20 cellular contexts compared by ENCODE assay signal in the genomic region with DNA sequence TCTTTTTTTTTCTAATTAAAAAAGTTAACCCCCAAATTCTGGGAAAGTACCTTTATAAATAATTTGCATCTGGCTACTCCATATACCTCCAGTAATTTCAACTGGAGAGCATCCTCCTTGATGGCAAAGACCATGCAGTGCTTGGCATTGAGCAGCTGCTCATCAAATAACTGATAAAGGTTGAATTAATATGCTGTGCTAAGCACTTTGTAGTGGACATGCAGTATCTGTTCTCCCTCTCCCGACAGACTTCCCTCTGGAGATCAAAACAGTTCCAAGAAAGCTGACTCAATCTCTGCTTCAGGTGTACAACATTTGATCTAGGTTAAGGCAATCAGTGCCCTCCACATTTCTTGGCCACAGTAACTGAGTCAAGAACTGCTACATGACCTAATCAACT.
"Had no signal": no experiment of that assay in that cellular context is flagged by ENCODE, and none has a peak within 500 bp of the region (broad histone marks: within the 10 kb centered on the region; RNA-seq: fewer than 3 reads in every experiment).

No MANE protein-coding gene starts in this region.

- H3K4me3 ChIP-seq: gastroesophageal sphincter, lung, spleen, tibial artery, upper lobe of left lung, uterus had no signal

- H3K27ac Mint-ChIP-seq: naive thymus-derived CD4-positive, alpha-beta T cell; stimulated activated memory B cell treated with anti-CD40 and anti-IgM and Interleukin-4, amounts not matched to agents 10 μg/mL and 1 μg/mL and 100 μg/mL, for 72 hours; stimulated activated naive CD8-positive, alpha-beta T cell treated with anti-CD3 and anti-CD28 coated beads, Interleukin-15, Interleukin-2, amounts not matched to agents 100 ng/mL and 50 ng/mL, for 24 hours had no signal

- ATAC-seq: esophagus mucosa; gastroesophageal sphincter; left colon; left ventricle myocardium superior; naive thymus-derived CD4-positive, alpha-beta T cell; right cardiac atrium; stimulated activated memory B cell treated with anti-CD40 and anti-IgM and Interleukin-4, amounts not matched to agents 10 μg/mL and 1 μg/mL and 100 μg/mL, for 72 hours had no signal

- H3K4me3 Mint-ChIP-seq: naive thymus-derived CD4-positive, alpha-beta T cell; stimulated activated memory B cell treated with anti-CD40 and anti-IgM and Interleukin-4, amounts not matched to agents 10 μg/mL and 1 μg/mL and 100 μg/mL, for 72 hours; stimulated activated naive CD8-positive, alpha-beta T cell treated with anti-CD3 and anti-CD28 coated beads, Interleukin-15, Interleukin-2, amounts not matched to agents 100 ng/mL and 50 ng/mL, for 24 hours had no signal

- H3K36me3 ChIP-seq: uterus had no signal

- H3K36me3 Mint-ChIP-seq: stimulated activated memory B cell treated with anti-CD40 and anti-IgM and Interleukin-4, amounts not matched to agents 10 μg/mL and 1 μg/mL and 100 μg/mL, for 72 hours had no signal

- H3K9me3 ChIP-seq: gastroesophageal sphincter, spleen, tibial artery, upper lobe of left lung, uterus had no signal

- H3K27me3 ChIP-seq: dorsolateral prefrontal cortex, gastroesophageal sphincter, spleen, tibial artery, upper lobe of left lung, uterus had no signal

- H3K27me3 Mint-ChIP-seq: stimulated activated memory B cell treated with anti-CD40 and anti-IgM and Interleukin-4, amounts not matched to agents 10 μg/mL and 1 μg/mL and 100 μg/mL, for 72 hours; stimulated activated naive CD8-positive, alpha-beta T cell treated with anti-CD3 and anti-CD28 coated beads, Interleukin-15, Interleukin-2, amounts not matched to agents 100 ng/mL and 50 ng/mL, for 24 hours had no signal

- DNase-seq: cortex of kidney; dorsolateral prefrontal cortex; effector memory CD4-positive, alpha-beta T cell; left colon; left ventricle myocardium superior; naive thymus-derived CD4-positive, alpha-beta T cell; posterior cingulate gyrus; right cardiac atrium; spleen; stimulated activated CD4-positive, alpha-beta T cell treated with anti-CD3 and anti-CD28 coated beads, Interleukin-15, amount 100 ng/mL, for 24 hours; stimulated activated CD4-positive, alpha-beta T cell treated with anti-CD3 and anti-CD28 coated beads, Interleukin-1b, Interleukin-23, amount 100 ng/mL, for 48 hours; stimulated activated CD4-positive, alpha-beta T cell treated with anti-CD3 and anti-CD28 coated beads, Interleukin-4, amount 100 ng/mL, for 24 hours; tibial artery; upper lobe of left lung; uterus had no signal

- H3K27ac ChIP-seq: dorsolateral prefrontal cortex, gastroesophageal sphincter, spleen, tibial artery, upper lobe of left lung, uterus had no signal

- H3K9me3 Mint-ChIP-seq: naive thymus-derived CD4-positive, alpha-beta T cell; stimulated activated memory B cell treated with anti-CD40 and anti-IgM and Interleukin-4, amounts not matched to agents 10 μg/mL and 1 μg/mL and 100 μg/mL, for 72 hours; stimulated activated naive CD8-positive, alpha-beta T cell treated with anti-CD3 and anti-CD28 coated beads, Interleukin-15, Interleukin-2, amounts not matched to agents 100 ng/mL and 50 ng/mL, for 24 hours had no signal
